ENCODE assay signal across 10 cellular contexts in the genomic region with DNA sequence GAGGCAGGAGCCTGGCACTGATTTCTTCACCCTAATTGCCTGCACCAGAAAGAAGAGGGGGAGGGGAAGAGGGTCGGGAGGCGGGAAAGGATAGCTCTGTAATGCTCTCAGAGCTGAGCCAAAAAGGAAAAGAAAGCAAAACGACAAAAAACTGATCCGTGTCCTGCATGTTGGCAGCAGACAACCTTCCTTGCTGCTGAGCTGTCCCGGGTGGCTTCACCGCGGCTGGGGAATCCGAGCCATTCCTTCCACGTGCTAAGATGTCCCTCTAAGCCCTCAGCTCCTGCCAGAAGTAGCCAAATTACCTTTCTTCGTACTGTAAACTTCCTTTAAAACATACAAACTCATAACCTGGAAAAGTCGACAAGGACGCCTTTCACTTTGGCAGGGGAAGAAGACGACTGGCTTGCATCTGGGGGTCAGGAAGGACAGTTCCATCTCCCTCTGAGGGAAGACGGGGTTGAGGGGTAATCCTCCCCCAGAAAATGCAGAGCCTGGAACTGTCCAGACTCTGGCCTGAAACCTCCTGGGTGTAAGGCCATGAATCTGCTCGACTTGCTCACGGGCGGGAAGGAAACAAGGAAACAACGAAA. TPM values are rescaled to one million over a fixed set of nuclear protein-coding genes. Genes with fewer than 3 reads are reported as not detected.
DNase-seq lines count a peak whose midpoint lies in the region; ATAC-seq and TF ChIP-seq lines count a peak whose summit lies in the region.
"Had no signal": no experiment of that assay in that cellular context is flagged by ENCODE, and none has a peak within 500 bp of the region (broad histone marks: within the 10 kb centered on the region; RNA-seq: fewer than 3 reads in every experiment).

No MANE protein-coding gene starts in this region.

- ATAC-seq in natural killer cell treated with Interleukin-12 subunit alpha and Interleukin-12 subunit beta and Interleukin-15 and Interleukin-18, amount 100 ng/mL, for 72 hours, result no peak
- no peak for ATAC-seq in HG02885 (IDR thresholded peaks at IDR 0.05; ENCODE audit: poor library complexity, unreplicated experiment)

- H3K27ac ChIP-seq in duodenal mucosa (ENCODE audit: low read depth, low read length) (no peak overlapping the region), prostate gland (no peak overlapping the region)
- H3K27ac ChIP-seq: tibial artery had no signal

- no peak overlapping the region for H3K9ac ChIP-seq in duodenal mucosa (ENCODE audit: low read depth in 1 of 2, low read length in 2 of 2)

- peak; percentile 38 for DNase-seq in AG20443 (ENCODE audit: low spot score)
- DNase-seq in HK-2 (ENCODE audit: unreplicated experiment), result peak; percentile 42
- DNase-seq in natural killer cell treated with Interleukin-12 subunit alpha and Interleukin-12 subunit beta and Interleukin-15 and Interleukin-18, amount 100 ng/mL, for 72 hours (ENCODE audit: low spot score), result no peak
- no peak for DNase-seq in prostate gland (ENCODE audit: low spot score)
- DNase-seq in RPMI8226, result no peak
- no peak for DNase-seq in NCI-H1417 treated with DMSO at 0.1 percent for 48 hours (lab: John Stamatoyannopoulos, UW)
- DNase-seq: DND-41, tibial artery had no signal

- peaks cover 79 to 96% of the 10 kb centered on the region in 2 donors for H3K27me3 ChIP-seq in duodenal mucosa (ENCODE audit: control insufficient read depth in 1 of 2, insufficient read depth in 2 of 2, low read length in 2 of 2)
- peaks cover 51% of the 10 kb centered on the region for H3K27me3 ChIP-seq in prostate gland (replicated peaks; ENCODE audit: insufficient read depth)

- peak overlapping the region; percentile 54 for H3K4me3 Mint-ChIP-seq in natural killer cell treated with Interleukin-12 subunit alpha and Interleukin-12 subunit beta and Interleukin-15 and Interleukin-18, amount 100 ng/mL, for 72 hours

- H3K4me1 Mint-ChIP-seq in natural killer cell treated with Interleukin-12 subunit alpha and Interleukin-12 subunit beta and Interleukin-15 and Interleukin-18, amount 100 ng/mL, for 72 hours (ENCODE audit: low read depth in 2 of 2), result peaks cover 42 to 44% of the 10 kb centered on the region in 2 donors

- peaks cover 4% of the 10 kb centered on the region for H3K36me3 Mint-ChIP-seq in natural killer cell treated with Interleukin-12 subunit alpha and Interleukin-12 subunit beta and Interleukin-15 and Interleukin-18, amount 100 ng/mL, for 72 hours

- peaks cover 52 to 79% of the 10 kb centered on the region in 2 donors for H3K27me3 Mint-ChIP-seq in natural killer cell treated with Interleukin-12 subunit alpha and Interleukin-12 subunit beta and Interleukin-15 and Interleukin-18, amount 100 ng/mL, for 72 hours

- H3K4me3 ChIP-seq in duodenal mucosa (ENCODE audit: low read depth in 1 of 2, low read length in 2 of 2) (peak overlapping the region; percentile 12 to 43), prostate gland (no peak overlapping the region)

- H3K36me3 ChIP-seq in duodenal mucosa (ENCODE audit: control insufficient read depth in 1 of 2, insufficient read depth in 2 of 2, low read length in 2 of 2) (no peaks in the 10 kb centered on the region), prostate gland (no peaks in the 10 kb centered on the region)
- H3K36me3 ChIP-seq: tibial artery had no signal

- H3K9me3 ChIP-seq in duodenal mucosa (ENCODE audit: control insufficient read depth in 1 of 2, low read length in 2 of 2), result no peaks in the 10 kb centered on the region
- no peaks in the 10 kb centered on the region for H3K9me3 ChIP-seq in prostate gland

- no peak for TF ChIP-seq CTCF in prostate gland (IDR thresholded peaks at IDR 0.05)

- intact Hi-C loops in prostate gland (cut with DNase I), result no loop called here

- 10% methylated on average over 18 of the region's 18 CpGs for WGBS in prostate gland

- H3K27ac Mint-ChIP-seq in natural killer cell treated with Interleukin-12 subunit alpha and Interleukin-12 subunit beta and Interleukin-15 and Interleukin-18, amount 100 ng/mL, for 72 hours, result no peak overlapping the region

- H3K9me3 Mint-ChIP-seq in natural killer cell treated with Interleukin-12 subunit alpha and Interleukin-12 subunit beta and Interleukin-15 and Interleukin-18, amount 100 ng/mL, for 72 hours, result no peaks in the 10 kb centered on the region

- H3K4me1 ChIP-seq in duodenal mucosa (ENCODE audit: control insufficient read depth in 1 of 2, insufficient read depth in 2 of 2, low read length in 2 of 2) (peaks cover 41 to 44% of the 10 kb centered on the region in 2 donors), prostate gland (replicated peaks) (no peaks in the 10 kb centered on the region)

- TF ChIP-seq POLR2A in prostate gland (IDR thresholded peaks at IDR 0.05), result no peak

RNA-seq across cellular contexts. Expression of gene OTX1, which starts 7.6 kb away (rescaled TPM):
- under 1 TPM in 1 of 2 donors, not detected in 1; 0.75 TPM for total RNA-seq in natural killer cell treated with Interleukin-12 subunit alpha and Interleukin-12 subunit beta and Interleukin-15 and Interleukin-18, amount 100 ng/mL, for 72 hours
- total RNA-seq in prostate gland, result 1 to 10 TPM; 2.0 to 2.2 TPM

Comparison
In these comparisons a context has a peak if more than half of its experiments do, and no peak if none do; other contexts are left out.
1. DNase-seq: peak in AG20443 (single experiment) and HK-2 (single experiment); none in natural killer cell treated with Interleukin-12 subunit alpha and Interleukin-12 subunit beta and Interleukin-15 and Interleukin-18, amount 100 ng/mL, for 72 hours (single experiment), prostate gland (single experiment), RPMI8226 (single experiment) and NCI-H1417 treated with DMSO at 0.1 percent for 48 hours (single experiment).
2. H3K4me3 ChIP-seq: peak in duodenal mucosa (2 of 2); none in prostate gland (0 of 2).